ENCODE assay signal across 16 cellular contexts in the genomic region with DNA sequence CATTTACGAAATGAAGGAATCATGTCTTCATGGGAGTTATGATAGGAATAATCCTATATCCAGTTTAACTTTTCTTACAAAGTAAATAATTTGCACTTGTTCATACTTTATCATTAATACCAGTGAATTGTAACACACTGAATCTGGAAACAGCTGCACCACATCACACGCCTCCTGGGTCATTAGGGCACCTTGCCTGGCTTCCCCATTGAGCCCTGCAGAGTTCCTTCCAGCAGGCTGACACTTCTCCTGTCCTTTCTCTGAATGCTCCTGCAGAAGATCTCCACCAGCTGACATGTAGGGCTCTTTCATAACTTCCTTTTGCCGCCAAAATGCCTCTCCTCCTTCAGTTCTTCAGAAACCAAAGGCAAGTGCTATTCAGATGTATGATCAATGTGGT.
DNase-seq lines count a peak whose midpoint lies in the region; ATAC-seq and TF ChIP-seq lines count a peak whose summit lies in the region.
"Had no signal": no experiment of that assay in that cellular context is flagged by ENCODE, and none has a peak within 500 bp of the region (broad histone marks: within the 10 kb centered on the region; RNA-seq: fewer than 3 reads in every experiment).

No MANE protein-coding gene starts in this region.

- no peak for TF ChIP-seq POLR2A in right lobe of liver (IDR thresholded peaks at IDR 0.05)

- H3K9me2 ChIP-seq in Karpas-422 (replicated peaks; ENCODE audit: insufficient read depth, low read length) = no peaks in the 10 kb centered on the region

- H3K4me1 ChIP-seq in liver (ENCODE audit: control insufficient read depth in 4 of 4, insufficient read depth in 4 of 4, low read length in 3 of 4) = peaks cover 0 to 2% (median under 1%) of the 10 kb centered on the region in 4 donors
- no peaks in the 10 kb centered on the region for H3K4me1 ChIP-seq in right lobe of liver
- H3K4me1 ChIP-seq in upper lobe of right lung = no peaks in the 10 kb centered on the region
- peaks cover 4% of the 10 kb centered on the region; the same call in 1 of the 2 replicates for H3K4me1 ChIP-seq in Karpas-422 (ENCODE audit: low read length)

- TF ChIP-seq RAD21 in liver (IDR thresholded peaks at IDR 0.05) = no peak

- no peaks in the 10 kb centered on the region for H3K79me2 ChIP-seq in Karpas-422 (ENCODE audit: low read length)

- 81% methylated on average over 3 of the region's 3 CpGs for WGBS in liver
- WGBS in right lobe of liver (ENCODE audit: insufficient coverage, low coverage, low lambda C conversion rate, missing lambda C conversion rate) = 67% methylated on average over 3 of the region's 3 CpGs

- intact Hi-C loops in right lobe of liver (cut with DNase I) = no loop called here
- intact Hi-C loops in upper lobe of right lung (cut with DNase I) = no loop called here

- H3K9ac ChIP-seq in liver (ENCODE audit: low read depth in 1 of 2, low read length in 2 of 2) (no peak overlapping the region), Karpas-422 (ENCODE audit: low read length) (no peak overlapping the region)

- no peak for ATAC-seq in right lobe of liver
- peak; percentile 28 for ATAC-seq in upper lobe of right lung
- ATAC-seq: GM23338, HCT116 had no signal

- DNase-seq in right lobe of liver (no peak), left kidney (ENCODE audit: low read depth, low spot score) (peak; percentile 16), upper lobe of right lung (no peak), Karpas-422 (no peak), NCI-H2107 (lab: John Stamatoyannopoulos, UW) (no peak)
- DNase-seq: C1 segment of cervical spinal cord; Calu3; CD4-positive, alpha-beta memory T cell; COR-L47; DMS53; DMS79 treated with DMSO at 0.1 percent for 48 hours; GF-D8; H9 had no signal

- H3K27ac ChIP-seq in liver (ENCODE audit: low read depth in 1 of 2, low read length in 2 of 2) = no peak overlapping the region
- H3K27ac ChIP-seq in right lobe of liver = no peak overlapping the region
- H3K27ac ChIP-seq in upper lobe of right lung = no peak overlapping the region
- no peak overlapping the region for H3K27ac ChIP-seq in Karpas-422 (ENCODE audit: low read length)

- H3K4me2 ChIP-seq in Karpas-422 (ENCODE audit: low read depth, low read length, poor library complexity, severe bottlenecking) = no peak overlapping the region
- H3K4me2 ChIP-seq: GM23338 had no signal

- H4K20me1 ChIP-seq in Karpas-422 (ENCODE audit: insufficient read depth, low read depth, low read length) = no peaks in the 10 kb centered on the region

- H3K4me3 ChIP-seq in liver (ENCODE audit: low read depth in 1 of 3, low read length in 3 of 3) (no peak overlapping the region), right lobe of liver (no peak overlapping the region), upper lobe of right lung (no peak overlapping the region), Karpas-422 (ENCODE audit: low read length) (no peak overlapping the region)
- H3K4me3 ChIP-seq: GM23338 had no signal

- H3K27me3 ChIP-seq in liver (ENCODE audit: control insufficient read depth in 4 of 4, insufficient read depth in 4 of 4, low read length in 3 of 4) (no peaks in the 10 kb centered on the region), right lobe of liver (no peaks in the 10 kb centered on the region), upper lobe of right lung (no peaks in the 10 kb centered on the region), Karpas-422 (ENCODE audit: low read length) (no peaks in the 10 kb centered on the region)

- no peaks in the 10 kb centered on the region for H3K9me3 ChIP-seq in liver (ENCODE audit: control insufficient read depth in 4 of 4, low read length in 3 of 4)
- no peaks in the 10 kb centered on the region for H3K9me3 ChIP-seq in right lobe of liver
- no peaks in the 10 kb centered on the region for H3K9me3 ChIP-seq in upper lobe of right lung
- H3K9me3 ChIP-seq in Karpas-422 (ENCODE audit: low read length) = no peaks in the 10 kb centered on the region

- H2AFZ ChIP-seq in Karpas-422 (ENCODE audit: low read length) = no peak overlapping the region
- H2AFZ ChIP-seq: GM23338 had no signal

- TF ChIP-seq CTCF in liver (IDR thresholded peaks at IDR 0.05; ENCODE audit: low read depth, low read length, missing input control) (no peak), right lobe of liver (IDR thresholded peaks at IDR 0.05) (no peak), upper lobe of right lung (IDR thresholded peaks at IDR 0.05) (no peak)

- H3K36me3 ChIP-seq in liver (ENCODE audit: control insufficient read depth in 4 of 4, insufficient read depth in 3 of 4, low read depth in 1 of 4, low read length in 3 of 4) (no peaks in the 10 kb centered on the region), right lobe of liver (no peaks in the 10 kb centered on the region), upper lobe of right lung (no peaks in the 10 kb centered on the region), Karpas-422 (ENCODE audit: insufficient read depth, low read length) (no peaks in the 10 kb centered on the region)

TF ChIP-seq in liver, 16 proteins besides CTCF, POLR2A, EP300 and RAD21:
- TF ChIP-seq JUND (IDR thresholded peaks at IDR 0.05) (no peak), FOXA1 (IDR thresholded peaks at IDR 0.05) (no peak), GABPA (IDR thresholded peaks at IDR 0.05 in 1 of 2, conservative IDR thresholded peaks at IDR 0.05 in 1 of 2) (no peak), MAX (IDR thresholded peaks at IDR 0.05) (no peak), NR2F2 (IDR thresholded peaks at IDR 0.05) (peak; percentile 74), FOXA2 (IDR thresholded peaks at IDR 0.05) (no peak)
